In genomic region chr7:12722136-12722535, GRCh38 we compare ENCODE assay signal across 28 cellular contexts. TPM values are rescaled to one million over a fixed set of nuclear protein-coding genes. Genes with fewer than 3 reads are reported as not detected.
DNase-seq lines count a peak whose midpoint lies in the region; ATAC-seq and TF ChIP-seq lines count a peak whose summit lies in the region.
"Had no signal": no experiment of that assay in that cellular context is flagged by ENCODE, and none has a peak within 500 bp of the region (broad histone marks: within the 10 kb centered on the region; RNA-seq: fewer than 3 reads in every experiment).

No MANE protein-coding gene starts in this region.

- CTCF ChIA-PET in MCF 10A (lab: Yijun Ruan, JAX), result interaction anchor here (1.7 kb wide), 1 partner anchor 8 kb away, joined by 5 read pairs; no protein-coding TSS in a partner anchor

- no peak overlapping the region for H3K4me3 Mint-ChIP-seq in MCF 10A (ENCODE audit: unreplicated experiment)
- H3K4me3 Mint-ChIP-seq: activated T-cell treated with anti-CD3 and anti-CD28 coated beads, Interleukin-2, amount 50 U/mL, for 4 hours had no signal

- TF ChIP-seq POLR2A in breast epithelium (IDR thresholded peaks at IDR 0.05) (no peak), suprapubic skin (IDR thresholded peaks at IDR 0.05) (no peak)

- WGBS in suprapubic skin, result 57% methylated on average over 2 of the region's 2 CpGs

- peak overlapping the region in 1 of 2 donors; percentile 23 for H3K27ac ChIP-seq in breast epithelium
- peak overlapping the region; percentile 40 for H3K27ac ChIP-seq in suprapubic skin
- H3K27ac ChIP-seq: cardiac muscle cell, coronary artery, KMS-11, sigmoid colon, SJCRH30, uterus had no signal

- BruUV-seq in MCF 10A (replicated peaks; lab: Mats Ljungman, UMichigan), result no TSS peak

- peaks cover 4 to 5% of the 10 kb centered on the region in 2 donors for H3K4me1 ChIP-seq in breast epithelium
- peaks cover 56% of the 10 kb centered on the region for H3K4me1 ChIP-seq in suprapubic skin
- H3K4me1 ChIP-seq: SJCRH30 had no signal

- H3K9me3 ChIP-seq in breast epithelium, result no peaks in the 10 kb centered on the region
- H3K9me3 ChIP-seq in suprapubic skin, result no peaks in the 10 kb centered on the region
- H3K9me3 ChIP-seq: sigmoid colon, SJCRH30, uterus had no signal

- peaks cover 31% of the 10 kb centered on the region for H3K4me1 Mint-ChIP-seq in MCF 10A (ENCODE audit: insufficient read depth, unreplicated experiment)

- H3K36me3 ChIP-seq in breast epithelium (no peaks in the 10 kb centered on the region), suprapubic skin (no peaks in the 10 kb centered on the region)
- H3K36me3 ChIP-seq: cardiac muscle cell, sigmoid colon, SJCRH30, uterus had no signal

- no peaks in the 10 kb centered on the region for H3K27me3 ChIP-seq in breast epithelium
- no peaks in the 10 kb centered on the region for H3K27me3 ChIP-seq in suprapubic skin
- H3K27me3 ChIP-seq: cardiac muscle cell, sigmoid colon, SJCRH30, uterus had no signal

- no peak for ATAC-seq in GM19328 (IDR thresholded peaks at IDR 0.05; ENCODE audit: unreplicated experiment)
- ATAC-seq: activated T-cell treated with anti-CD3 and anti-CD28 coated beads, Interleukin-2, amount 50 U/mL, for 4 hours; GM12878; HCT116 had no signal

- intact Hi-C loops in MCF 10A (cut with micrococcal nuclease), result no loop called here
- intact Hi-C loops in breast epithelium (cut with DNase I; ENCODE audit: low total_unique reads), result no loop called here

- H3K27ac Mint-ChIP-seq in MCF 10A (ENCODE audit: low read depth, unreplicated experiment), result peak overlapping the region; percentile 92

- H3K9me3 Mint-ChIP-seq in MCF 10A (ENCODE audit: unreplicated experiment), result peaks cover 7% of the 10 kb centered on the region
- H3K9me3 Mint-ChIP-seq: activated T-cell treated with anti-CD3 and anti-CD28 coated beads, Interleukin-2, amount 50 U/mL, for 4 hours had no signal

- no peaks in the 10 kb centered on the region for H3K27me3 Mint-ChIP-seq in MCF 10A (ENCODE audit: insufficient read depth, unreplicated experiment)

- H3K36me3 Mint-ChIP-seq in MCF 10A (ENCODE audit: insufficient read depth, unreplicated experiment), result no peaks in the 10 kb centered on the region

- no peak for TF ChIP-seq CTCF in MCF 10A (IDR thresholded peaks at IDR 0.05; ENCODE audit: unreplicated experiment)
- TF ChIP-seq CTCF in breast epithelium (IDR thresholded peaks at IDR 0.05), result no peak
- TF ChIP-seq CTCF in epithelial cell of esophagus (IDR thresholded peaks at IDR 0.05; ENCODE audit: insufficient read depth, low read depth, low read length, missing control alignments), result no peak
- no peak for TF ChIP-seq CTCF in suprapubic skin (IDR thresholded peaks at IDR 0.05)

- DNase-seq in MCF 10A (ENCODE audit: unreplicated experiment) (no peak), breast epithelium (ENCODE audit: low spot score in 2 of 2) (no peak), OCI-M1 (lab: John Stamatoyannopoulos, UW) (peak; percentile 57), epithelial cell of esophagus (ENCODE audit: low read depth) (peak; percentile 55), suprapubic skin (ENCODE audit: low spot score in 2 of 2) (no peak), cortex of kidney (lab: John Stamatoyannopoulos, UW) (no peak)
- DNase-seq: activated CD4-positive, CD25-positive, alpha-beta regulatory T cell treated with anti-CD3 and anti-CD28 coated beads, Interleukin-2, amount 50 U/mL, for 72 hours; activated naive CD4-positive, alpha-beta T cell; activated T-cell treated with anti-CD3 and anti-CD28 coated beads, Interleukin-2, amount 50 U/mL, for 4 hours; amniotic stem cell; C1 segment of cervical spinal cord; EL; left colon; NCI-H2171; NCI-H526; NK-92 treated with Interleukin-12 subunit alpha and Interleukin-12 subunit beta, amount 100 ng/mL, for 24 hours; posterior cingulate gyrus; sigmoid colon; SJCRH30; stimulated activated CD4-positive, alpha-beta T cell treated with anti-CD3 and anti-CD28 coated beads, Interleukin-4, amount 100 ng/mL, for 4 hours; stimulated activated naive CD4-positive, alpha-beta T cell; uterus had no signal

- no peak overlapping the region for H3K4me3 ChIP-seq in breast epithelium
- H3K4me3 ChIP-seq in epithelial cell of esophagus (ENCODE audit: low read length), result no peak overlapping the region
- H3K4me3 ChIP-seq in suprapubic skin, result no peak overlapping the region
- H3K4me3 ChIP-seq: cardiac muscle cell, coronary artery, GM12878, sigmoid colon, SJCRH30, uterus had no signal

- POLR2A ChIA-PET in MCF 10A (lab: Yijun Ruan, JAX), result no interaction called here

- TF ChIP-seq EP300 in suprapubic skin (IDR thresholded peaks at IDR 0.05), result no peak

RNA-seq across cellular contexts. Expression of gene ARL4A, which starts 34.7 kb away (rescaled TPM):
- total RNA-seq in MCF 10A (2022) (30.7 and 42.6 TPM in 2 replicates), breast epithelium (100 to 1,000 TPM in 1 of 3 donors, 10 to 100 TPM in 2; 28.5 to 165 (median 51.1) TPM), suprapubic skin (100 to 1,000 TPM in 3 of 4 donors, 10 to 100 TPM in 1; 98.1 to 116 (median 112) TPM)

Comparison
In these comparisons a context has a peak if more than half of its experiments do, and no peak if none do; other contexts are left out.
1. DNase-seq: peak in OCI-M1 (single experiment) and epithelial cell of esophagus (single experiment); none in MCF 10A (single experiment), breast epithelium (0 of 2), suprapubic skin (0 of 2) and cortex of kidney (single experiment).